ENCODE assay signal across 1 cellular context in the genomic region with DNA sequence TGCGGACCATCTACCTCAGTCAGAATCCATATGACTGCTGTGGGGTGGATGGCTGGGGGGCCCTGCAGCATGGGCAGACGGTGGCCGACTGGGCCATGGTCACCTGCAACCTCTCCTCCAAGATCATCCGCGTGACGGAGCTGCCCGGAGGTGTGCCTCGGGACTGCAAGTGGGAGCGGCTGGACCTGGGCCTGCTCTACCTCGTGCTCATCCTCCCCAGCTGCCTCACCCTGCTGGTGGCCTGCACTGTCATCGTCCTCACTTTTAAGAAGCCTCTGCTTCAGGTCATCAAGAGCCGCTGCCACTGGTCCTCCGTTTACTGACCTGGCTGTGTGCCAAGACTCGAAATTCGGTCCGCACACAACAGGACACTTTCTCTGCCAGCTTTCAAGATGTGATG.
TF ChIP-seq lines count a peak whose summit lies in the region.

No MANE protein-coding gene starts in this region.

TF ChIP-seq in K562, 482 proteins besides CTCF, POLR2A, EP300 and RAD21:
- TF ChIP-seq, protein P1, sequence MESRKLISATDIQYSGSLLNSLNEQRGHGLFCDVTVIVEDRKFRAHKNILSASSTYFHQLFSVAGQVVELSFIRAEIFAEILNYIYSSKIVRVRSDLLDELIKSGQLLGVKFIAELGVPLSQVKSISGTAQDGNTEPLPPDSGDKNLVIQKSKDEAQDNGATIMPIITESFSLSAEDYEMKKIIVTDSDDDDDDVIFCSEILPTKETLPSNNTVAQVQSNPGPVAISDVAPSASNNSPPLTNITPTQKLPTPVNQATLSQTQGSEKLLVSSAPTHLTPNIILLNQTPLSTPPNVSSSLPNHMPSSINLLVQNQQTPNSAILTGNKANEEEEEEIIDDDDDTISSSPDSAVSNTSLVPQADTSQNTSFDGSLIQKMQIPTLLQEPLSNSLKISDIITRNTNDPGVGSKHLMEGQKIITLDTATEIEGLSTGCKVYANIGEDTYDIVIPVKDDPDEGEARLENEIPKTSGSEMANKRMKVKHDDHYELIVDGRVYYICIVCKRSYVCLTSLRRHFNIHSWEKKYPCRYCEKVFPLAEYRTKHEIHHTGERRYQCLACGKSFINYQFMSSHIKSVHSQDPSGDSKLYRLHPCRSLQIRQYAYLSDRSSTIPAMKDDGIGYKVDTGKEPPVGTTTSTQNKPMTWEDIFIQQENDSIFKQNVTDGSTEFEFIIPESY (CRISPR knock-in tag; IDR thresholded peaks at IDR 0.05) = peak; percentile 76
- no peak for TF ChIP-seq ZNF324 (CRISPR knock-in tag; IDR thresholded peaks at IDR 0.05)
- TF ChIP-seq NFIX (CRISPR knock-in tag; IDR thresholded peaks at IDR 0.05; ENCODE audit: low read depth) = peak; percentile 60
- no peak for TF ChIP-seq CEBPB (tag; IDR thresholded peaks at IDR 0.05)
- TF ChIP-seq NFIC (IDR thresholded peaks at IDR 0.05) = peak; percentile 96
